In genomic region chr2:10792660-10793400, GRCh38 we compare ENCODE assay signal across 1 cellular context.
TF ChIP-seq lines count a peak whose summit lies in the region.

No MANE protein-coding gene starts in this region.

TF ChIP-seq in GM12878, 131 proteins besides CTCF, POLR2A, EP300 and RAD21:
- TF ChIP-seq CBX3 (IDR thresholded peaks at IDR 0.05; ENCODE audit: borderline replicate concordance, low read depth) (no peak), ZBTB33 (IDR thresholded peaks at IDR 0.05) (peak; percentile 94), WRNIP1 (IDR thresholded peaks at IDR 0.05; ENCODE audit: borderline replicate concordance, low read depth, low read length) (no peak), KAT2A (conservative IDR thresholded peaks at IDR 0.05; ENCODE audit: control insufficient read depth, low read depth, low read length) (no peak)
